ENCODE assay signal across 12 cellular contexts in the genomic region with DNA sequence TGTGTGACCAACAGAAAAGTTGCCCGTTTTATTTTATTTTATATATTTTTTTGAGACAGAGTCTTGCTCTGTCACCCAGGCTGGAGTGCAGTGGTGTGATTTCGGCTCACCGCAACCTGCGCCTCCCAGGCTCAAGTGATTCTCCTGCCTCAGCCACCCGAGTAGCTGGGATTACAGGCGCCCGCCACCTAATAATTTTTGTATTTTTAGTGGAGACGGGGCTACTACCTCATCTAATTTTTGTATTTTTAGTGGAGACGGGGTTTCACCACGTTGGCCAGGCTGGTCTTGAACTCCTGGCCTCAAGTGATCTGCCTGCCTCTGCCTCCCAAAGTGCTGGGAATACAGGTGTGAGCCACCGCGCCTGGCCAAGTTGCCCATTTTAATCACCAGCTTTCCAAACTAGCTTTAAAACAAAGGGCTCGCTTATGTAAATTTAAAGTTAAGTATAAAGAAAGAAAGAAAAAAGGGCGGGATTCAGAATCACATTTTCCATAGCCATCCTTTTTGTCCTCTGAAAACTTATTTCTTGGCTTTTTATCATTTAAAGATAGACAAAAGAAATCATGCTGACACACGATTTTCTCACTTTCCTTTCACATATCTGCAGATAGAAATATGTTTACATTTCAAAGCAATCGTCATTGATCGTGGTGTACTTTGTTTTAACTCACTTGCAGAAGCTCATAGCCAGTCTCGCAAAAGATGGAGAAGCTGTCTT. TPM values are rescaled to one million over a fixed set of nuclear protein-coding genes. Genes with fewer than 3 reads are reported as not detected.
DNase-seq lines count a peak whose midpoint lies in the region; ATAC-seq, FAIRE-seq and TF ChIP-seq lines count a peak whose summit lies in the region.
"Not testable (repeated sequence)": the region's sequence is repeated elsewhere in the genome, so short reads cannot be mapped to it uniquely, and the experiment has no call there.
"Had no signal": no experiment of that assay in that cellular context is flagged by ENCODE, and none has a peak within 500 bp of the region (broad histone marks: within the 10 kb centered on the region; RNA-seq: fewer than 3 reads in every experiment).

No MANE protein-coding gene starts in this region.

- TF ChIP-seq RAD21 in A549 (conservative IDR thresholded peaks at IDR 0.05 in 1 of 2, IDR thresholded peaks at IDR 0.05 in 1 of 2): not testable (repeated sequence)

- not testable (repeated sequence) for H4K20me1 ChIP-seq in OCI-LY3 (ENCODE audit: insufficient read depth, low read length); keratinocyte (ENCODE audit: control insufficient read depth, extremely low read depth, insufficient read depth, low read length)

- not testable (repeated sequence) for H3K4ac ChIP-seq in neuronal stem cell (ENCODE audit: low read length)

- not testable (repeated sequence) for H3K9me3 ChIP-seq in A549; OCI-LY3 (ENCODE audit: insufficient read depth, low read length); keratinocyte (ENCODE audit: control insufficient read depth, low read depth, low read length); neuronal stem cell (replicated peaks in 1 of 2; ENCODE audit: control insufficient read depth in 2 of 2, insufficient read depth in 1 of 2, low read depth in 1 of 2, low read length in 2 of 2)

- not testable (repeated sequence) for H2BK120ac ChIP-seq in neuronal stem cell (ENCODE audit: low read depth, low read length)

- not testable (repeated sequence) for H3K79me1 ChIP-seq in neuronal stem cell (ENCODE audit: low read depth, low read length)

- not testable (repeated sequence) for H3K36me3 ChIP-seq in OCI-LY3 (replicated peaks; ENCODE audit: low read depth, low read length); bronchial epithelial cell (ENCODE audit: control insufficient read depth, insufficient read depth, low read length); keratinocyte (ENCODE audit: control insufficient read depth in 2 of 2, extremely low read depth in 1 of 2, insufficient read depth in 2 of 2, low read length in 2 of 2); neuronal stem cell (replicated peaks in 1 of 2; ENCODE audit: control insufficient read depth in 2 of 2, insufficient read depth in 2 of 2, low read length in 2 of 2)

- H3K79me2 ChIP-seq in OCI-LY3 (ENCODE audit: low read length); keratinocyte (ENCODE audit: control insufficient read depth, insufficient read depth, low read length): not testable (repeated sequence)

- TF ChIP-seq POLR2A in A549 (IDR thresholded peaks at IDR 0.05; ENCODE audit: low read length): not testable (repeated sequence)

- not testable (repeated sequence) for ATAC-seq in A549

- not testable (repeated sequence) for H3K4me1 ChIP-seq in A549; OCI-LY3 (ENCODE audit: low read length); keratinocyte (ENCODE audit: control insufficient read depth, extremely low read depth, insufficient read depth, low read length); neuronal stem cell (ENCODE audit: control insufficient read depth in 2 of 2, insufficient read depth in 1 of 2, low read depth in 1 of 2, low read length in 2 of 2)

- H2BK15ac ChIP-seq in neuronal stem cell (ENCODE audit: low read length): not testable (repeated sequence)

- not testable (repeated sequence) for H3K27ac Mint-ChIP-seq in HFFc6

- H3K36me3 Mint-ChIP-seq in HFFc6 (ENCODE audit: low read depth): not testable (repeated sequence)

- not testable (repeated sequence) for H3K23ac ChIP-seq in neuronal stem cell (ENCODE audit: low read depth, low read length, poor library complexity)

- H2BK5ac ChIP-seq in neuronal stem cell (ENCODE audit: low read length): not testable (repeated sequence)

- H3K4me1 Mint-ChIP-seq in HFFc6 (ENCODE audit: low read depth): not testable (repeated sequence)

- H3K4me2 ChIP-seq in A549; keratinocyte (ENCODE audit: control insufficient read depth, extremely low read depth, insufficient read depth, low read depth, low read length); neuronal stem cell (ENCODE audit: insufficient read depth, low read length, poor library complexity, severe bottlenecking): not testable (repeated sequence)
- peak overlapping the region; percentile 38; the same call in 1 of the 2 replicates for H3K4me2 ChIP-seq in OCI-LY3 (ENCODE audit: low read length)

- H3K4me3 Mint-ChIP-seq in HFFc6: peak overlapping the region; percentile 16; the same call in 1 of the 2 replicates

- not testable (repeated sequence) for H3K9me3 Mint-ChIP-seq in HFFc6

- not testable (repeated sequence) for H2BK12ac ChIP-seq in neuronal stem cell (ENCODE audit: low read length)

- H2AK5ac ChIP-seq in neuronal stem cell (ENCODE audit: low read depth, low read length): not testable (repeated sequence)

- DNase-seq in A549 (ENCODE audit: low read depth in 1 of 2, low spot score in 1 of 2); HFFc6; bronchial epithelial cell (ENCODE audit: low read depth); keratinocyte (ENCODE audit: low read depth, low spot score); neuronal stem cell (ENCODE audit: low spot score): not testable (repeated sequence)
- DNase-seq in activated T-cell treated with anti-CD3 and anti-CD28 coated beads, Interleukin-2, amount 50 U/mL, for 1 hour: peak; percentile 7

- not testable (repeated sequence) for H3K9me1 ChIP-seq in keratinocyte (ENCODE audit: control insufficient read depth, extremely low read depth, insufficient read depth, low read length)

- WGBS in A549 (ENCODE audit: missing lambda C conversion rate): 43% methylated on average over 18 of the region's 18 CpGs
- no CpG with 5 or more reads among the region's 18 CpGs for WGBS in neuronal stem cell (ENCODE audit: extremely low coverage in 2 of 2, insufficient read length in 2 of 2, insufficient replicate concordance in 1 of 2), 2 donors

- dilution Hi-C loops in keratinocyte (cut with MboI; ENCODE audit: extremely low pct_ligation_motif_present, low sequenced_read_pairs): not testable (repeated sequence)

- H3K27me3 ChIP-seq in OCI-LY3 (ENCODE audit: low read depth, low read length); bronchial epithelial cell (ENCODE audit: control insufficient read depth, insufficient read depth, low read length); keratinocyte (ENCODE audit: control insufficient read depth, extremely low read depth, insufficient read depth, low read length); neuronal stem cell (ENCODE audit: control insufficient read depth in 3 of 3, insufficient read depth in 3 of 3, low read depth in 1 of 3, low read length in 3 of 3): not testable (repeated sequence)

- not testable (repeated sequence) for H4K8ac ChIP-seq in neuronal stem cell (ENCODE audit: low read depth, low read length)

- TF ChIP-seq CTCF in A549 (IDR thresholded peaks at IDR 0.05); HFFc6 (IDR thresholded peaks at IDR 0.05); OCI-LY3 (IDR thresholded peaks at IDR 0.05; ENCODE audit: low read depth, low read length); bronchial epithelial cell (IDR thresholded peaks at IDR 0.05; ENCODE audit: insufficient read depth, low read length, severe bottlenecking); keratinocyte (optimal IDR thresholded peaks at IDR 0.05 in 1 of 3, IDR thresholded peaks at IDR 0.05 in 1 of 3, conservative IDR thresholded peaks at IDR 0.05 in 1 of 3; ENCODE audit: extremely low read depth in 1 of 3, insufficient read depth in 2 of 3, low read length in 3 of 3): not testable (repeated sequence)

- not testable (repeated sequence) for FAIRE-seq in A549 (lab: Jason Lieb, UNC)
- FAIRE-seq in bronchial epithelial cell (lab: Jason Lieb, UNC) (peak; percentile 83), keratinocyte (lab: Jason Lieb, UNC) (peak; percentile 97)

- H3K4me3 ChIP-seq in A549; OCI-LY3 (ENCODE audit: low read length); bronchial epithelial cell (ENCODE audit: low read depth, low read length); keratinocyte (ENCODE audit: control insufficient read depth in 2 of 3, extremely low read depth in 1 of 3, insufficient read depth in 2 of 3, low read depth in 1 of 3, low read length in 3 of 3); neuronal stem cell (ENCODE audit: low read length in 2 of 2): not testable (repeated sequence)

- POLR2A ChIA-PET in A549 (lab: Yijun Ruan, JAX): interaction anchor here (0.9 to 2.0 kb wide), 4 partner anchors 25 to 871 kb away, joined by 3 to 13 read pairs (median 4); a partner anchor contains a TSS

- CTCF ChIA-PET in A549 (lab: Yijun Ruan, JAX): interaction anchor here (0.6 to 4.8 kb wide), 64 partner anchors 10 to 1222 kb away, joined by 3 to 124 read pairs (median 4); a partner anchor contains a TSS

- not testable (repeated sequence) for H3K27ac ChIP-seq in A549; OCI-LY3 (ENCODE audit: low read length); keratinocyte (ENCODE audit: control insufficient read depth, insufficient read depth, low read length); neuronal stem cell (replicated peaks; ENCODE audit: low read length)

- not testable (repeated sequence) for H3K27me3 Mint-ChIP-seq in HFFc6 (ENCODE audit: insufficient read depth)

- H3K18ac ChIP-seq in neuronal stem cell (ENCODE audit: low read length): not testable (repeated sequence)

- not testable (repeated sequence) for H3K14ac ChIP-seq in neuronal stem cell (ENCODE audit: low read length)

- not testable (repeated sequence) for H2AFZ ChIP-seq in OCI-LY3 (ENCODE audit: low read depth, low read length); keratinocyte (ENCODE audit: control insufficient read depth, low read length)
- peak overlapping the region; percentile 65 for H2AFZ ChIP-seq in neuronal stem cell (ENCODE audit: low read length)

- not testable (repeated sequence) for H4K91ac ChIP-seq in neuronal stem cell (ENCODE audit: low read depth, low read length, poor library complexity)

- H3K9ac ChIP-seq in OCI-LY3 (ENCODE audit: low read length); keratinocyte (ENCODE audit: control insufficient read depth, extremely low read depth, insufficient read depth, low read length); neuronal stem cell (ENCODE audit: low read depth, low read length, poor library complexity): not testable (repeated sequence)

- TF ChIP-seq EP300 in A549 (IDR thresholded peaks at IDR 0.05): not testable (repeated sequence)

RNA-seq across cellular contexts. Expression of a gene that starts 9.9 kb away (rescaled TPM):
- 0.07 TPM in 1 of 2 replicates, not detected in the other for polyA plus RNA-seq in A549 (2011; rRNA removed)
- polyA plus RNA-seq in A549 (2012; cell fraction: cytosol; rRNA removed): 0.19 and 0.21 TPM in 2 replicates
- 1.2 and 1.7 TPM in 2 replicates for polyA plus RNA-seq in A549 (2012; cell fraction: nucleus; rRNA removed)
- polyA plus RNA-seq in A549 (2017; fragmentation: RNase III; extraction: RNeasy Plus Mini Kit Qiagen cat#74134 plus additional on column Dnase treatment): 0.08 to 0.25 TPM (median 0.12 TPM) in 3 replicates
- not detected in 2 replicates for polyA minus RNA-seq in A549 (2011; rRNA and poly(A)+ RNA removed)
- total RNA-seq in HFFc6 (2021; fragmentation: NEBNext Ultra II Directional; extraction: Animal tissue kit (Norgen Biotek cat#: 25700)): under 1 TPM in 1 of 6 experiments, not detected in 5; 0.12 TPM
- not detected in 2 replicates for total RNA-seq in bronchial epithelial cell
- polyA plus RNA-seq in keratinocyte: 0.03 TPM in 3 replicates
- polyA plus RNA-seq in keratinocyte (2011; ENCODE audit: low read depth): not detected
- not detected in 2 replicates for polyA plus RNA-seq in keratinocyte (2011; cell fraction: cytosol; rRNA removed)
- 0.17 and 0.19 TPM in 2 replicates for polyA plus RNA-seq in keratinocyte (2011; cell fraction: nucleus; rRNA removed)
- polyA plus RNA-seq in keratinocyte (2012; ENCODE audit: low replicate concordance): 0.56 and 1.2 TPM in 2 replicates
- 0.13 to 0.16 TPM in 2 of 3 replicates, not detected in the other for polyA minus RNA-seq in keratinocyte
- not detected for polyA minus RNA-seq in keratinocyte (2011; cell fraction: cytosol; rRNA and poly(A)+ RNA removed)
- polyA minus RNA-seq in keratinocyte (2011; cell fraction: nucleus; rRNA and poly(A)+ RNA removed): 0.21 and 0.54 TPM in 2 replicates
- 0.04 TPM for polyA plus RNA-seq in neuronal stem cell (2013, experiment 1 of 2)
- polyA plus RNA-seq in neuronal stem cell (2013, experiment 2 of 2): 0.04 TPM
- total RNA-seq: CD4-positive, alpha-beta memory T cell; Daoy; HT1080 had no signal
- polyA plus RNA-seq: AG04450, CD14-positive monocyte had no signal

RNA-seq across cellular contexts. Expression of a gene that starts 22.6 kb away (rescaled TPM):
- polyA plus RNA-seq in A549 (2011; rRNA removed) (30.8 and 43.6 TPM in 2 replicates), A549 (2017; fragmentation: RNase III; extraction: RNeasy Plus Mini Kit Qiagen cat#74134 plus additional on column Dnase treatment) (87.8 to 97.5 TPM (median 89.7 TPM) in 3 replicates), keratinocyte (32.8 to 193 TPM (median 32.8 TPM) in 3 replicates)
- 186 and 208 TPM in 2 replicates for polyA plus RNA-seq in A549 (2012; cell fraction: cytosol; rRNA removed)
- 93.0 and 140 TPM in 2 replicates for polyA plus RNA-seq in A549 (2012; cell fraction: nucleus; rRNA removed)
- 62.6 and 97.6 TPM in 2 replicates for polyA minus RNA-seq in A549 (2011; rRNA and poly(A)+ RNA removed)
- total RNA-seq in HFFc6 (2021; fragmentation: NEBNext Ultra II Directional; extraction: Animal tissue kit (Norgen Biotek cat#: 25700)): 100 to 1,000 TPM; 262 to 308 (median 295) TPM
- total RNA-seq in bronchial epithelial cell: 7.4 and 10.8 TPM in 2 replicates
- 22.8 TPM for polyA plus RNA-seq in keratinocyte (2011; ENCODE audit: low read depth)
- 97.7 and 191 TPM in 2 replicates for polyA plus RNA-seq in keratinocyte (2011; cell fraction: cytosol; rRNA removed)
- polyA plus RNA-seq in keratinocyte (2011; cell fraction: nucleus; rRNA removed): 47.7 and 54.8 TPM in 2 replicates
- 121 and 203 TPM in 2 replicates for polyA plus RNA-seq in keratinocyte (2012; ENCODE audit: low replicate concordance)
- 74.1 to 375 TPM (median 92.0 TPM) in 3 replicates for polyA minus RNA-seq in keratinocyte
- 218 TPM for polyA minus RNA-seq in keratinocyte (2011; cell fraction: cytosol; rRNA and poly(A)+ RNA removed)
- 23.3 and 27.3 TPM in 2 replicates for polyA minus RNA-seq in keratinocyte (2011; cell fraction: nucleus; rRNA and poly(A)+ RNA removed)
- polyA plus RNA-seq in neuronal stem cell (2013, experiment 1 of 2): 135 TPM
- polyA plus RNA-seq in neuronal stem cell (2013, experiment 2 of 2): 132 TPM

RNA-seq across cellular contexts. Expression of a gene that starts 24.7 kb away (rescaled TPM):
- polyA plus RNA-seq in A549 (2011; rRNA removed) (219 and 299 TPM in 2 replicates), A549 (2017; fragmentation: RNase III; extraction: RNeasy Plus Mini Kit Qiagen cat#74134 plus additional on column Dnase treatment) (245 to 264 TPM (median 264 TPM) in 3 replicates), keratinocyte (87.1 to 177 TPM (median 109 TPM) in 3 replicates)
- 162 and 197 TPM in 2 replicates for polyA plus RNA-seq in A549 (2012; cell fraction: cytosol; rRNA removed)
- polyA plus RNA-seq in A549 (2012; cell fraction: nucleus; rRNA removed): 71.2 and 117 TPM in 2 replicates
- polyA minus RNA-seq in A549 (2011; rRNA and poly(A)+ RNA removed): 83.7 and 84.1 TPM in 2 replicates
- 100 to 1,000 TPM; 133 to 178 (median 171) TPM for total RNA-seq in HFFc6 (2021; fragmentation: NEBNext Ultra II Directional; extraction: Animal tissue kit (Norgen Biotek cat#: 25700))
- 79.0 and 99.9 TPM in 2 replicates for total RNA-seq in bronchial epithelial cell
- polyA plus RNA-seq in keratinocyte (2011; ENCODE audit: low read depth): 209 TPM
- polyA plus RNA-seq in keratinocyte (2011; cell fraction: cytosol; rRNA removed): 101 and 175 TPM in 2 replicates
- 188 and 261 TPM in 2 replicates for polyA plus RNA-seq in keratinocyte (2011; cell fraction: nucleus; rRNA removed)
- polyA plus RNA-seq in keratinocyte (2012; ENCODE audit: low replicate concordance): 131 and 134 TPM in 2 replicates
- 47.7 to 122 TPM (median 57.3 TPM) in 3 replicates for polyA minus RNA-seq in keratinocyte
- polyA minus RNA-seq in keratinocyte (2011; cell fraction: cytosol; rRNA and poly(A)+ RNA removed): 93.4 TPM
- polyA minus RNA-seq in keratinocyte (2011; cell fraction: nucleus; rRNA and poly(A)+ RNA removed): 78.5 and 95.6 TPM in 2 replicates
- polyA plus RNA-seq in neuronal stem cell (2013, experiment 1 of 2): 260 TPM
- 261 TPM for polyA plus RNA-seq in neuronal stem cell (2013, experiment 2 of 2)

Comparison
In these comparisons a context has a peak if more than half of its experiments do, and no peak if none do; other contexts are left out.
1. RNA of a gene that starts 22.6 kb away (total RNA-seq): 262 to 308 TPM in HFFc6; 7.4 to 10.8 TPM in bronchial epithelial cell; every median in the first group is over 10 times any median in the second.